24 cellular contexts compared by ENCODE assay signal in genomic region chr15:41801185-41801584, GRCh38.
"Had no signal": no experiment of that assay in that cellular context is flagged by ENCODE, and none has a peak within 500 bp of the region (broad histone marks: within the 10 kb centered on the region; RNA-seq: fewer than 3 reads in every experiment).

No MANE protein-coding gene starts in this region.

- H3K4me3 ChIP-seq: adrenal gland, SK-N-MC had no signal

- DNase-seq: activated CD4-positive, alpha-beta memory T cell treated with anti-CD3 and anti-CD28 coated beads, Interleukin-2, amount 10 ng/mL, durations not matched to agents 7 days and 5 days; activated CD4-positive, alpha-beta T cell treated with anti-CD3 and anti-CD28 coated beads for 36 hours; activated CD4-positive, alpha-beta T cell treated with anti-CD3 and anti-CD28 coated beads, Interleukin-2, amount 50 U/mL, for 1 hour; activated gamma-delta T cell; activated naive CD4-positive, alpha-beta T cell treated with anti-CD3 and anti-CD28 coated beads, Interleukin-2, amount 10 ng/mL, durations not matched to agents 7 days and 5 days; activated naive CD8-positive, alpha-beta T cell treated with anti-CD3 and anti-CD28 coated beads, Interleukin-2, amount 10 ng/mL, durations not matched to agents 7 days and 5 days; activated T-cell treated with anti-CD3 and anti-CD28 coated beads for 4 hours; activated T-cell treated with anti-CD3 and anti-CD28 coated beads, Interleukin-2, amount 50 U/mL, for 48 hours; adrenal gland; aorta; Kasumi-1; KBM-7; NCI-H1092; NCI-H1436; NCI-H187; NCI-H2081; NCI-H446; NCI-H524; T-cell had no signal

- H3K9me3 ChIP-seq: adrenal gland had no signal

- H3K27ac ChIP-seq: adrenal gland, SK-N-MC, VCaP had no signal

- H3K27me3 ChIP-seq: adrenal gland had no signal

- ATAC-seq: activated T-helper 17 cell treated with anti-CD3 and anti-CD28 coated beads, Interleukin-2, amount 50 U/mL, for 72 hours; T-cell had no signal

- FAIRE-seq: bronchial epithelial cell, RCC 7860 had no signal
